ENCODE assay signal across 18 cellular contexts in genomic region chr3:172410702-172411477, GRCh38. TPM values are rescaled to one million over a fixed set of nuclear protein-coding genes. Genes with fewer than 3 reads are reported as not detected.
"Had no signal": no experiment of that assay in that cellular context is flagged by ENCODE, and none has a peak within 500 bp of the region (broad histone marks: within the 10 kb centered on the region; RNA-seq: fewer than 3 reads in every experiment).

No MANE protein-coding gene starts in this region.

- H3K9me3 ChIP-seq: lower lobe of right lung, ovary, thyroid gland, vagina had no signal

- H3K4me1 ChIP-seq: lower lobe of right lung, thyroid gland, vagina had no signal

- H3K4me3 ChIP-seq: dorsolateral prefrontal cortex, lower lobe of right lung, ovary, thyroid gland, vagina had no signal

- FAIRE-seq: endometrium had no signal

- ATAC-seq: activated CD4-positive, CD25-positive, alpha-beta regulatory T cell treated with anti-CD3 and anti-CD28 coated beads, Interleukin-2, amount 50 U/mL, for 24 hours; activated naive CD8-positive, alpha-beta T cell treated with anti-CD3 and anti-CD28 coated beads, Interleukin-2, amount 50 U/mL, for 24 hours; activated T-helper 17 cell treated with anti-CD3 and anti-CD28 coated beads, Interleukin-2, amount 50 U/mL, for 72 hours; stimulated activated naive B cell treated with anti-CD40 and anti-IgM and Interleukin-4, amounts not matched to agents 10 μg/mL and 1 μg/mL and 100 μg/mL, for 72 hours had no signal

- DNase-seq: activated naive CD4-positive, alpha-beta T cell treated with anti-CD3 and anti-CD28 coated beads for 36 hours; activated naive CD8-positive, alpha-beta T cell treated with anti-CD3 and anti-CD28 coated beads, Interleukin-2, amount 50 U/mL, for 24 hours; dorsolateral prefrontal cortex; hippocampal formation; lower lobe of right lung; ovary; stimulated activated naive B cell treated with anti-CD40 and anti-IgM and Interleukin-4, amounts not matched to agents 10 μg/mL and 1 μg/mL and 100 μg/mL, for 72 hours; T-helper 1 cell; T1000; thyroid gland had no signal

- H3K27me3 ChIP-seq: dorsolateral prefrontal cortex, ovary, thyroid gland, vagina had no signal

- H3K27ac ChIP-seq: dorsolateral prefrontal cortex, lower lobe of right lung, ovary, thyroid gland, vagina had no signal

- H3K36me3 ChIP-seq: lower lobe of right lung, ovary, thyroid gland, vagina had no signal

RNA-seq across cellular contexts. Expression of gene GHSR, which starts 37.4 kb away (rescaled TPM):
- total RNA-seq: activated CD8-positive, alpha-beta memory T cell treated with anti-CD3 and anti-CD28 coated beads for 36 hours; activated naive CD4-positive, alpha-beta T cell treated with anti-CD3 and anti-CD28 coated beads for 36 hours; activated T-helper 17 cell treated with anti-CD3 and anti-CD28 coated beads, Interleukin-2, amount 50 U/mL, for 72 hours; dorsolateral prefrontal cortex; esophagus mucosa; lower lobe of right lung; mesothelial cell of epicardium; neural crest cell; ovary; thyroid gland; vagina had no signal
- polyA plus RNA-seq: ovary had no signal
